ENCODE assay signal across 9 cellular contexts in the genomic region with DNA sequence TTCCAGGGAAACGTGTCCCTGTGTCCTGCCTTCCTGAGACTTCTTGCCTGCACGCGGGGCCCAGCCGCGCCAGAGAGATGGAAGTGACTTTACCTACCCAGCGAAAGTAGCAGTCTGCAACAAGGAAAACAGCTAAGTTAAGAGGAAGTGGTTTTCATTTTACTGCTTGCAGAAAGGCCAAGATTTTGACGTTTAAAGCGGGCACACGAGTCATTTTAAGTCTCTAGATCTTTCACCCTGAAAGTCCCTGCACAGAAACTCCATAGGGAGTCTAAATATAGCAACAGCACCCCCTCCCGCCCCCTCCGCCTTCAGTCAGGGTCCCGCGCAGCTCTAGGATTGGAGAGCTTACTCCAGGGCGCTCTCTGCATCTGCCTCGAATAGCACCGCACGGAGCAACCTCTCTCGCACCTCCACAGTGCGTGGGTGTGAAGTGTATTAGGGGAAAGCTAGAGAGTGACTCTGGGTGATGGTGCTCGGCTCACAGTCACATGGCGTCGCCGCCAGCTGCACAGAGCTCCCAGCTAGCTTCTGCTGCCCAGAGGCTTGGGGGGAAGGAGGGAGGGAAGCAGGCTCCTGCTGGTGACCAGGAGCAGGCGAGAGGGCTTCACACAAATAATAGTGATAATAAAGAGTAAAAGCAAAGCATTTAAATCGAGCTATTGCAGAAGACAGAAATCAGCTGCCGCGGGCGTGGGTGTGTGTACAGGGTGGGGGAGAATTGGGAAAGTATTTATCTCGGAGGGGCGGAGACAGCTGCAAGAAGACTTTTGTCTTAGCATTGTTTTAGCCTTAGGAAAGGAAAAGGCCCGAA. TPM values are rescaled to one million over a fixed set of nuclear protein-coding genes. Genes with fewer than 3 reads are reported as not detected.
DNase-seq lines count a peak whose midpoint lies in the region; ATAC-seq, FAIRE-seq and TF ChIP-seq lines count a peak whose summit lies in the region.
"Had no signal": no experiment of that assay in that cellular context is flagged by ENCODE, and none has a peak within 500 bp of the region (broad histone marks: within the 10 kb centered on the region; RNA-seq: fewer than 3 reads in every experiment).

No MANE protein-coding gene starts in this region.

- ATAC-seq in GM23338 = peak; percentile 44
- ATAC-seq in naive thymus-derived CD8-positive, alpha-beta T cell = peak; percentile 71 to 75

- intact Hi-C loops in endothelial cell of umbilical vein (cut with micrococcal nuclease) = loop anchor here (5.0 kb wide), 1 partner anchor 208 kb away; no protein-coding TSS in a partner anchor

- H3K27ac ChIP-seq in GM23338 (ENCODE audit: low read depth) = no peak overlapping the region
- H3K27ac ChIP-seq in endothelial cell of umbilical vein (ENCODE audit: insufficient read depth, low read depth, low read length) = no peak overlapping the region
- H3K27ac ChIP-seq: epithelial cell of prostate had no signal

- H3K9ac ChIP-seq in endothelial cell of umbilical vein (replicated peaks; ENCODE audit: extremely low read depth, insufficient read depth, low read length) = no peak overlapping the region

- no peak for FAIRE-seq in endothelial cell of umbilical vein (lab: Jason Lieb, UNC)
- no peak for FAIRE-seq in urothelium cell line (lab: Jason Lieb, UNC)

- peak overlapping the region; percentile 75 for H3K4me3 Mint-ChIP-seq in GM23338
- peak overlapping the region; percentile 91 to 100 (median 98) for H3K4me3 Mint-ChIP-seq in naive thymus-derived CD8-positive, alpha-beta T cell
- peak overlapping the region; percentile 91 for H3K4me3 Mint-ChIP-seq in stimulated activated naive CD8-positive, alpha-beta T cell treated with anti-CD3 and anti-CD28 coated beads, Interleukin-15, Interleukin-2, amounts not matched to agents 100 ng/mL and 50 ng/mL, for 24 hours

- H3K4me2 ChIP-seq in GM23338 (peak overlapping the region; percentile 100), endothelial cell of umbilical vein (ENCODE audit: insufficient read depth, low read length) (no peak overlapping the region)

- no TSS peak for BruUV-seq in endothelial cell of umbilical vein (replicated peaks; lab: Mats Ljungman, UMichigan)

- no peaks in the 10 kb centered on the region for H3F3A ChIP-seq in GM23338 (replicated peaks; ENCODE audit: low read depth)

- POLR2A ChIA-PET in endothelial cell of umbilical vein (lab: Charles Lee) = no interaction called here
- POLR2A ChIA-PET in naive thymus-derived CD8-positive, alpha-beta T cell (lab: Charles Lee) = interaction anchor here (0.6 to 2.1 kb wide), 17 partner anchors 8 to 900 kb away, joined by 3 to 8 read pairs (median 3); partner anchors contain the start of genes CGAS, EEF1A1, KHDC1 and MTO1

- no peaks in the 10 kb centered on the region for H3K9me1 ChIP-seq in endothelial cell of umbilical vein (replicated peaks; ENCODE audit: control insufficient read depth, extremely low read depth, insufficient read depth, low read length)

- dilution Hi-C loops in endothelial cell of umbilical vein (cut with MboI; ENCODE audit: extremely low pct_ligation_motif_present, low sequenced_read_pairs) = loop anchor here (10.0 kb wide), 1 partner anchor 505 kb away; no protein-coding TSS in a partner anchor

- no peaks in the 10 kb centered on the region for H3K79me2 ChIP-seq in GM23338 (replicated peaks; ENCODE audit: insufficient read depth)
- H3K79me2 ChIP-seq in endothelial cell of umbilical vein (ENCODE audit: control insufficient read depth, insufficient read depth, low read length) = no peaks in the 10 kb centered on the region

- H3K4me3 ChIP-seq in GM12864 (ENCODE audit: low read depth, low read length) = peak overlapping the region; percentile 64
- peak overlapping the region; percentile 84 for H3K4me3 ChIP-seq in GM23338
- H3K4me3 ChIP-seq in endothelial cell of umbilical vein (replicated peaks in 1 of 3; ENCODE audit: insufficient read depth in 1 of 3, low read depth in 1 of 3, low read length in 3 of 3) = no peak overlapping the region

- H3K27me3 ChIP-seq in GM23338 (ENCODE audit: insufficient read depth) (peaks cover 70% of the 10 kb centered on the region), endothelial cell of umbilical vein (ENCODE audit: control insufficient read depth in 2 of 2, insufficient read depth in 2 of 2, low read length in 2 of 2) (peaks cover 44 to 71% of the 10 kb centered on the region in 2 experiments)

- H3K4me1 Mint-ChIP-seq in GM23338 = peaks cover 19% of the 10 kb centered on the region
- H3K4me1 Mint-ChIP-seq in naive thymus-derived CD8-positive, alpha-beta T cell = peaks cover 25 to 66% (median 59%) of the 10 kb centered on the region in 4 donors
- peaks cover 62% of the 10 kb centered on the region for H3K4me1 Mint-ChIP-seq in stimulated activated naive CD8-positive, alpha-beta T cell treated with anti-CD3 and anti-CD28 coated beads, Interleukin-15, Interleukin-2, amounts not matched to agents 100 ng/mL and 50 ng/mL, for 24 hours (ENCODE audit: low read depth)

- no peak for TF ChIP-seq POLR2A in endothelial cell of umbilical vein (IDR thresholded peaks at IDR 0.05; ENCODE audit: low read depth, low read length)

- H3K9me3 ChIP-seq in endothelial cell of umbilical vein (replicated peaks; ENCODE audit: control insufficient read depth, insufficient read depth, low read length) = no peaks in the 10 kb centered on the region

- no peaks in the 10 kb centered on the region for H4K20me1 ChIP-seq in GM23338 (replicated peaks; ENCODE audit: insufficient read depth)
- H4K20me1 ChIP-seq in endothelial cell of umbilical vein (replicated peaks; ENCODE audit: control insufficient read depth, extremely low read depth, insufficient read depth, low read length) = no peaks in the 10 kb centered on the region

- CTCF ChIA-PET in endothelial cell of umbilical vein (lab: Charles Lee) = interaction anchor here (1.4 to 18.6 kb wide), 5 partner anchors 21 to 511 kb away, joined by 3 to 731 read pairs (median 3); no protein-coding TSS in a partner anchor

- H3K36me3 ChIP-seq in GM23338 (ENCODE audit: insufficient read depth) (no peaks in the 10 kb centered on the region), endothelial cell of umbilical vein (ENCODE audit: control insufficient read depth in 2 of 2, extremely low read depth in 1 of 2, insufficient read depth in 2 of 2, low read length in 2 of 2) (no peaks in the 10 kb centered on the region)

- no peak overlapping the region for H3K27ac Mint-ChIP-seq in GM23338
- H3K27ac Mint-ChIP-seq in naive thymus-derived CD8-positive, alpha-beta T cell = peak overlapping the region; percentile 79 to 99 (median 94)
- H3K27ac Mint-ChIP-seq in stimulated activated naive CD8-positive, alpha-beta T cell treated with anti-CD3 and anti-CD28 coated beads, Interleukin-15, Interleukin-2, amounts not matched to agents 100 ng/mL and 50 ng/mL, for 24 hours = peak overlapping the region; percentile 100

- H3K4me1 ChIP-seq in GM23338 (ENCODE audit: insufficient read depth) (peaks cover 21% of the 10 kb centered on the region), endothelial cell of umbilical vein (ENCODE audit: control insufficient read depth, extremely low read depth, insufficient read depth, low read length) (peaks cover 8% of the 10 kb centered on the region)

- H2AFZ ChIP-seq in GM23338 (peak overlapping the region; percentile 98), endothelial cell of umbilical vein (ENCODE audit: low read depth, low read length) (no peak overlapping the region)

- DNase-seq in GM12864 (ENCODE audit: low read depth) (peak; percentile 73), GM23338 (ENCODE audit: low spot score) (peak; percentile 46), MV-4-11 (lab: John Stamatoyannopoulos, UW) (peak; percentile 42), endothelial cell of umbilical vein (ENCODE audit: low read depth, low spot score) (peak; percentile 4), urothelium cell line (ENCODE audit: low spot score) (no peak)
- DNase-seq in activated CD8-positive, alpha-beta memory T cell treated with anti-CD3 and anti-CD28 coated beads for 4 hours (ENCODE audit: low read depth in 2 of 2) = peak; percentile 57 to 70
- peak; percentile 49 to 86 (median 71) for DNase-seq in naive thymus-derived CD8-positive, alpha-beta T cell

- no peaks in the 10 kb centered on the region; the same call in 2 of the 3 replicates for H3K9me3 Mint-ChIP-seq in GM23338
- no peaks in the 10 kb centered on the region for H3K9me3 Mint-ChIP-seq in naive thymus-derived CD8-positive, alpha-beta T cell
- H3K9me3 Mint-ChIP-seq in stimulated activated naive CD8-positive, alpha-beta T cell treated with anti-CD3 and anti-CD28 coated beads, Interleukin-15, Interleukin-2, amounts not matched to agents 100 ng/mL and 50 ng/mL, for 24 hours = no peaks in the 10 kb centered on the region

- no peaks in the 10 kb centered on the region for H3K9me2 ChIP-seq in GM23338 (ENCODE audit: insufficient read depth)

- TF ChIP-seq CTCF in GM12864 (IDR thresholded peaks at IDR 0.05; ENCODE audit: low read depth, low read length, missing control alignments) = no peak
- peak in 1 of 2 experiments; percentile 11; a peak in 1 of 4 replicates for TF ChIP-seq CTCF in GM23338 (conservative IDR thresholded peaks at IDR 0.05; ENCODE audit: low read depth in 2 of 2)
- no peak for TF ChIP-seq CTCF in endothelial cell of umbilical vein (IDR thresholded peaks at IDR 0.05; ENCODE audit: extremely low read depth in 1 of 2, insufficient read depth in 1 of 2, low read depth in 1 of 2, low read length in 2 of 2)

- peaks cover 43% of the 10 kb centered on the region for H3K27me3 Mint-ChIP-seq in GM23338 (ENCODE audit: insufficient read depth, low read depth, poor library complexity)
- H3K27me3 Mint-ChIP-seq in naive thymus-derived CD8-positive, alpha-beta T cell = no peaks in the 10 kb centered on the region
- H3K27me3 Mint-ChIP-seq in stimulated activated naive CD8-positive, alpha-beta T cell treated with anti-CD3 and anti-CD28 coated beads, Interleukin-15, Interleukin-2, amounts not matched to agents 100 ng/mL and 50 ng/mL, for 24 hours = no peaks in the 10 kb centered on the region

- no peaks in the 10 kb centered on the region for H3K36me3 Mint-ChIP-seq in GM23338 (ENCODE audit: low read depth)
- no peaks in the 10 kb centered on the region for H3K36me3 Mint-ChIP-seq in naive thymus-derived CD8-positive, alpha-beta T cell
- peaks cover 3% of the 10 kb centered on the region for H3K36me3 Mint-ChIP-seq in stimulated activated naive CD8-positive, alpha-beta T cell treated with anti-CD3 and anti-CD28 coated beads, Interleukin-15, Interleukin-2, amounts not matched to agents 100 ng/mL and 50 ng/mL, for 24 hours (ENCODE audit: low read depth)

RNA-seq across cellular contexts. Expression of gene KCNQ5, which starts 1.8 kb away (rescaled TPM):
- 0.87 and 2.3 TPM in 2 replicates for total RNA-seq in GM23338 (2014; rRNA removed; shearing (Covaris generic))
- polyA plus RNA-seq in GM23338 (2016; fragmentation: Nextera tagmentation; extraction: Ambion mirVana) (0.30 and 0.68 TPM in 2 replicates), endothelial cell of umbilical vein (not detected in 2 replicates)
- 0.22 TPM in 1 of 2 replicates, not detected in the other for total RNA-seq in endothelial cell of umbilical vein
- polyA plus RNA-seq in endothelial cell of umbilical vein (2011; cell fraction: cytosol; rRNA removed) = not detected in 2 replicates
- polyA plus RNA-seq in endothelial cell of umbilical vein (2011; cell fraction: nucleus; rRNA removed) = not detected in 2 replicates
- not detected in 2 replicates for polyA plus RNA-seq in endothelial cell of umbilical vein (2012)
- polyA minus RNA-seq in endothelial cell of umbilical vein = 0.10 and 0.17 TPM in 2 replicates
- not detected for polyA minus RNA-seq in endothelial cell of umbilical vein (2011; cell fraction: cytosol; rRNA and poly(A)+ RNA removed)
- not detected in 2 replicates for polyA minus RNA-seq in endothelial cell of umbilical vein (2011; cell fraction: nucleus; rRNA and poly(A)+ RNA removed)
- total RNA-seq in naive thymus-derived CD8-positive, alpha-beta T cell = 10 to 100 TPM in 1 of 2 experiments, 1 to 10 TPM in 1; 9.4 to 10.7 TPM
- polyA plus RNA-seq in naive thymus-derived CD8-positive, alpha-beta T cell = 1 to 10 TPM; 2.3 to 4.8 (median 3.5) TPM

Comparison
In these comparisons a context has a peak if more than half of its experiments do, and no peak if none do; other contexts are left out.
1. H3K4me3 ChIP-seq: peak in GM12864 (single experiment) and GM23338 (single experiment); none in endothelial cell of umbilical vein (0 of 3).
2. Peak in every context shown above with its lines, with median percentiles within 50 percentile points of each other: H3K4me3 Mint-ChIP-seq.